Comparison of ENCODE assay signal across 1 cellular context in the genomic region with DNA sequence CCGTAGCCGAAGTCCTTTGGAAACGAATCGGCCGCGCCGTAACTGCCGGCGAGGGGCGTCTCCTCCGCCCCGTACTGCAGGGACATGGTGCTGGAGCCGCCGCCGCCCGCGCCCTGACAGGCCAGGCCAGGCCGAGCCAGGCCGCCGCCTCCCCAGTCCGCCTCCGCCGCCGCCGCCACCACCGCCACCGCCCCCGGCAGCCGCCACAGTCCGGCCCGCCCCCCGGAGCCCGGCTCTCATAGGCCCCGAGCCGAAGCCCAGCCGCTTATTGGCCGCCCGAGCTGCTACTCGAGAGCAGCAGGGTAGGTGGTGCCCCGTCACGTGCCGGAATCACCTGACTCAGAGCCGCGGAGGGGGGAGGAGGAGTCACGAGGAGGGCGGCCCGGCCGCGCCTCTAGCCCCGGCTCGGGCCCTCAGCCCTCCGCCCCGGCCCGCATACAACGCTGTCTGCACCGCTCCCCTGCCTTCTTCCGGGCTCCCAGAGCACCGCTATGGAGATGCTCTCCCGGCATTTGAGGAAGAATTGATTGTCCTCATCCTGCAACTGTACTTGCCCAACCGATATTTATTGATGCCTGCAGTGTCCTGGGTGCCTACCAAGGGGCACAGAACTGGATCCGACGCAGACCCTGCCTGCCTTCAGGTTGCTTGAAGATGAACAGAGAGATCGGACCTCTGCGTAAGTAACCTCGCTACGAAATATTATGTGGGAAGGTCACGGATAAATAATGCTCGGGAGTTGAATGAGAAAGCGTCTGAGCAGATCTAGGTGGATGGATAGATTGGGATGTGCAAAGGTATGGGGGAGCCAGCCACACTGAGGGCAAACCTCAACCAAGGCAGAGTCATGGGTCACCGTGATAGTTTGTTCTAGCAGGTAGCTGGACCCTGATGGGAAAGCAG.
A peak's percentile ranks its signal among the peaks of the same experiment; 100 is the strongest.
TF ChIP-seq lines count a peak whose summit lies in the region.

A gene with protein sequence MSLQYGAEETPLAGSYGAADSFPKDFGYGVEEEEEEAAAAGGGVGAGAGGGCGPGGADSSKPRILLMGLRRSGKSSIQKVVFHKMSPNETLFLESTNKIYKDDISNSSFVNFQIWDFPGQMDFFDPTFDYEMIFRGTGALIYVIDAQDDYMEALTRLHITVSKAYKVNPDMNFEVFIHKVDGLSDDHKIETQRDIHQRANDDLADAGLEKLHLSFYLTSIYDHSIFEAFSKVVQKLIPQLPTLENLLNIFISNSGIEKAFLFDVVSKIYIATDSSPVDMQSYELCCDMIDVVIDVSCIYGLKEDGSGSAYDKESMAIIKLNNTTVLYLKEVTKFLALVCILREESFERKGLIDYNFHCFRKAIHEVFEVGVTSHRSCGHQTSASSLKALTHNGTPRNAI (minus strand): TSS at position 212 of the 903 bp plus-strand sequence. CDS start 126 bp downstream, at position 86.

TF ChIP-seq in HepG2, 621 proteins besides CTCF, POLR2A, EP300 and RAD21 (continued from another document and continues in another):
- TF ChIP-seq, protein P1, sequence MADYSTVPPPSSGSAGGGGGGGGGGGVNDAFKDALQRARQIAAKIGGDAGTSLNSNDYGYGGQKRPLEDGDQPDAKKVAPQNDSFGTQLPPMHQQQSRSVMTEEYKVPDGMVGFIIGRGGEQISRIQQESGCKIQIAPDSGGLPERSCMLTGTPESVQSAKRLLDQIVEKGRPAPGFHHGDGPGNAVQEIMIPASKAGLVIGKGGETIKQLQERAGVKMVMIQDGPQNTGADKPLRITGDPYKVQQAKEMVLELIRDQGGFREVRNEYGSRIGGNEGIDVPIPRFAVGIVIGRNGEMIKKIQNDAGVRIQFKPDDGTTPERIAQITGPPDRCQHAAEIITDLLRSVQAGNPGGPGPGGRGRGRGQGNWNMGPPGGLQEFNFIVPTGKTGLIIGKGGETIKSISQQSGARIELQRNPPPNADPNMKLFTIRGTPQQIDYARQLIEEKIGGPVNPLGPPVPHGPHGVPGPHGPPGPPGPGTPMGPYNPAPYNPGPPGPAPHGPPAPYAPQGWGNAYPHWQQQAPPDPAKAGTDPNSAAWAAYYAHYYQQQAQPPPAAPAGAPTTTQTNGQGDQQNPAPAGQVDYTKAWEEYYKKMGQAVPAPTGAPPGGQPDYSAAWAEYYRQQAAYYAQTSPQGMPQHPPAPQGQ (CRISPR knock-in tag; IDR thresholded peaks at IDR 0.05; ENCODE audit: borderline replicate concordance): no peak
- TF ChIP-seq ZNF180 (CRISPR knock-in tag; IDR thresholded peaks at IDR 0.05; ENCODE audit: borderline replicate concordance, low read depth) (no peak), FOXJ3 (CRISPR knock-in tag; IDR thresholded peaks at IDR 0.05; ENCODE audit: borderline replicate concordance) (peak; percentile 41; the same call in 1 of the 2 replicates), CEBPB (IDR thresholded peaks at IDR 0.05; ENCODE audit: borderline replicate concordance, low read depth, low read length) (no peak), RARA (CRISPR knock-in tag; IDR thresholded peaks at IDR 0.05) (peak; percentile 50), KDM4B (CRISPR knock-in tag; IDR thresholded peaks at IDR 0.05) (no peak), ZBTB7B (CRISPR knock-in tag; IDR thresholded peaks at IDR 0.05) (0 out of 2 replicates have a peak, but pooled peaks have one; percentile 23), CHD4 (IDR thresholded peaks at IDR 0.05; ENCODE audit: borderline replicate concordance, low read length) (no peak), ZFP82 (CRISPR knock-in tag; IDR thresholded peaks at IDR 0.05; ENCODE audit: borderline replicate concordance) (no peak), NCOR1 (IDR thresholded peaks at IDR 0.05; ENCODE audit: borderline replicate concordance, low read length) (peak; percentile 37; the same call in 1 of the 2 replicates), DNMT3B (CRISPR knock-in tag; conservative IDR thresholded peaks at IDR 0.05) (no peak), GABPA (IDR thresholded peaks at IDR 0.05; ENCODE audit: low read depth, low read length) (peak; percentile 42; the same call in 1 of the 2 replicates), GABPA (CRISPR knock-in tag; IDR thresholded peaks at IDR 0.05; ENCODE audit: low read depth) (no peak), ZNF747 (CRISPR knock-in tag; IDR thresholded peaks at IDR 0.05; ENCODE audit: borderline replicate concordance) (no peak; the same call in 1 of the 2 replicates), NCOA1 (CRISPR knock-in tag; IDR thresholded peaks at IDR 0.05) (no peak), ZNF329 (CRISPR knock-in tag; IDR thresholded peaks at IDR 0.05; ENCODE audit: low read depth) (0 out of 2 replicates have a peak, but pooled peaks have one; percentile 59), NBN (conservative IDR thresholded peaks at IDR 0.05) (no peak), ZNF20 (CRISPR knock-in tag; IDR thresholded peaks at IDR 0.05) (no peak), CCDC6 (CRISPR knock-in tag; IDR thresholded peaks at IDR 0.05) (0 out of 2 replicates have a peak, but pooled peaks have one; percentile 43), ZNF557 (CRISPR knock-in tag; IDR thresholded peaks at IDR 0.05) (no peak), MAZ (IDR thresholded peaks at IDR 0.05; ENCODE audit: borderline replicate concordance, low read depth, low read length) (peak; percentile 89), MAZ (CRISPR knock-in tag; IDR thresholded peaks at IDR 0.05; ENCODE audit: low read depth) (peak; percentile 74; the same call in 1 of the 2 replicates), HOXA7 (CRISPR knock-in tag; IDR thresholded peaks at IDR 0.05) (no peak), ZNF562 (CRISPR knock-in tag; IDR thresholded peaks at IDR 0.05; ENCODE audit: borderline replicate concordance) (no peak), ESRRA (CRISPR knock-in tag; IDR thresholded peaks at IDR 0.05; ENCODE audit: low read depth) (no peak), ATF7-NPFF (CRISPR knock-in tag; IDR thresholded peaks at IDR 0.05; ENCODE audit: low read depth) (peak; percentile 45; the same call in 1 of the 2 replicates), TOPORS (CRISPR knock-in tag; IDR thresholded peaks at IDR 0.05) (no peak), BHLHE40 (IDR thresholded peaks at IDR 0.05; ENCODE audit: low read length) (peak; percentile 100)
- TF ChIP-seq, protein P2, sequence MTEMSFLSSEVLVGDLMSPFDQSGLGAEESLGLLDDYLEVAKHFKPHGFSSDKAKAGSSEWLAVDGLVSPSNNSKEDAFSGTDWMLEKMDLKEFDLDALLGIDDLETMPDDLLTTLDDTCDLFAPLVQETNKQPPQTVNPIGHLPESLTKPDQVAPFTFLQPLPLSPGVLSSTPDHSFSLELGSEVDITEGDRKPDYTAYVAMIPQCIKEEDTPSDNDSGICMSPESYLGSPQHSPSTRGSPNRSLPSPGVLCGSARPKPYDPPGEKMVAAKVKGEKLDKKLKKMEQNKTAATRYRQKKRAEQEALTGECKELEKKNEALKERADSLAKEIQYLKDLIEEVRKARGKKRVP (CRISPR knock-in tag; IDR thresholded peaks at IDR 0.05): no peak
- TF ChIP-seq, protein P3, sequence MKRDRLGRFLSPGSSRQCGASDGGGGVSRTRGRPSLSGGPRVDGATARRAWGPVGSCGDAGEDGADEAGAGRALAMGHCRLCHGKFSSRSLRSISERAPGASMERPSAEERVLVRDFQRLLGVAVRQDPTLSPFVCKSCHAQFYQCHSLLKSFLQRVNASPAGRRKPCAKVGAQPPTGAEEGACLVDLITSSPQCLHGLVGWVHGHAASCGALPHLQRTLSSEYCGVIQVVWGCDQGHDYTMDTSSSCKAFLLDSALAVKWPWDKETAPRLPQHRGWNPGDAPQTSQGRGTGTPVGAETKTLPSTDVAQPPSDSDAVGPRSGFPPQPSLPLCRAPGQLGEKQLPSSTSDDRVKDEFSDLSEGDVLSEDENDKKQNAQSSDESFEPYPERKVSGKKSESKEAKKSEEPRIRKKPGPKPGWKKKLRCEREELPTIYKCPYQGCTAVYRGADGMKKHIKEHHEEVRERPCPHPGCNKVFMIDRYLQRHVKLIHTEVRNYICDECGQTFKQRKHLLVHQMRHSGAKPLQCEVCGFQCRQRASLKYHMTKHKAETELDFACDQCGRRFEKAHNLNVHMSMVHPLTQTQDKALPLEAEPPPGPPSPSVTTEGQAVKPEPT (CRISPR knock-in tag; IDR thresholded peaks at IDR 0.05; ENCODE audit: low read depth): no peak; the same call in 1 of the 2 replicates
- TF ChIP-seq, protein P4, sequence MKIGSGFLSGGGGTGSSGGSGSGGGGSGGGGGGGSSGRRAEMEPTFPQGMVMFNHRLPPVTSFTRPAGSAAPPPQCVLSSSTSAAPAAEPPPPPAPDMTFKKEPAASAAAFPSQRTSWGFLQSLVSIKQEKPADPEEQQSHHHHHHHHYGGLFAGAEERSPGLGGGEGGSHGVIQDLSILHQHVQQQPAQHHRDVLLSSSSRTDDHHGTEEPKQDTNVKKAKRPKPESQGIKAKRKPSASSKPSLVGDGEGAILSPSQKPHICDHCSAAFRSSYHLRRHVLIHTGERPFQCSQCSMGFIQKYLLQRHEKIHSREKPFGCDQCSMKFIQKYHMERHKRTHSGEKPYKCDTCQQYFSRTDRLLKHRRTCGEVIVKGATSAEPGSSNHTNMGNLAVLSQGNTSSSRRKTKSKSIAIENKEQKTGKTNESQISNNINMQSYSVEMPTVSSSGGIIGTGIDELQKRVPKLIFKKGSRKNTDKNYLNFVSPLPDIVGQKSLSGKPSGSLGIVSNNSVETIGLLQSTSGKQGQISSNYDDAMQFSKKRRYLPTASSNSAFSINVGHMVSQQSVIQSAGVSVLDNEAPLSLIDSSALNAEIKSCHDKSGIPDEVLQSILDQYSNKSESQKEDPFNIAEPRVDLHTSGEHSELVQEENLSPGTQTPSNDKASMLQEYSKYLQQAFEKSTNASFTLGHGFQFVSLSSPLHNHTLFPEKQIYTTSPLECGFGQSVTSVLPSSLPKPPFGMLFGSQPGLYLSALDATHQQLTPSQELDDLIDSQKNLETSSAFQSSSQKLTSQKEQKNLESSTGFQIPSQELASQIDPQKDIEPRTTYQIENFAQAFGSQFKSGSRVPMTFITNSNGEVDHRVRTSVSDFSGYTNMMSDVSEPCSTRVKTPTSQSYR (CRISPR knock-in tag; IDR thresholded peaks at IDR 0.05; ENCODE audit: borderline replicate concordance): peak; percentile 70; the same call in 1 of the 2 replicates
- TF ChIP-seq, protein P5, sequence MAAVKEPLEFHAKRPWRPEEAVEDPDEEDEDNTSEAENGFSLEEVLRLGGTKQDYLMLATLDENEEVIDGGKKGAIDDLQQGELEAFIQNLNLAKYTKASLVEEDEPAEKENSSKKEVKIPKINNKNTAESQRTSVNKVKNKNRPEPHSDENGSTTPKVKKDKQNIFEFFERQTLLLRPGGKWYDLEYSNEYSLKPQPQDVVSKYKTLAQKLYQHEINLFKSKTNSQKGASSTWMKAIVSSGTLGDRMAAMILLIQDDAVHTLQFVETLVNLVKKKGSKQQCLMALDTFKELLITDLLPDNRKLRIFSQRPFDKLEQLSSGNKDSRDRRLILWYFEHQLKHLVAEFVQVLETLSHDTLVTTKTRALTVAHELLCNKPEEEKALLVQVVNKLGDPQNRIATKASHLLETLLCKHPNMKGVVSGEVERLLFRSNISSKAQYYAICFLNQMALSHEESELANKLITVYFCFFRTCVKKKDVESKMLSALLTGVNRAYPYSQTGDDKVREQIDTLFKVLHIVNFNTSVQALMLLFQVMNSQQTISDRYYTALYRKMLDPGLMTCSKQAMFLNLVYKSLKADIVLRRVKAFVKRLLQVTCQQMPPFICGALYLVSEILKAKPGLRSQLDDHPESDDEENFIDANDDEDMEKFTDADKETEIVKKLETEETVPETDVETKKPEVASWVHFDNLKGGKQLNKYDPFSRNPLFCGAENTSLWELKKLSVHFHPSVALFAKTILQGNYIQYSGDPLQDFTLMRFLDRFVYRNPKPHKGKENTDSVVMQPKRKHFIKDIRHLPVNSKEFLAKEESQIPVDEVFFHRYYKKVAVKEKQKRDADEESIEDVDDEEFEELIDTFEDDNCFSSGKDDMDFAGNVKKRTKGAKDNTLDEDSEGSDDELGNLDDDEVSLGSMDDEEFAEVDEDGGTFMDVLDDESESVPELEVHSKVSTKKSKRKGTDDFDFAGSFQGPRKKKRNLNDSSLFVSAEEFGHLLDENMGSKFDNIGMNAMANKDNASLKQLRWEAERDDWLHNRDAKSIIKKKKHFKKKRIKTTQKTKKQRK (IDR thresholded peaks at IDR 0.05; ENCODE audit: low read length): no peak
- TF ChIP-seq, protein P6, sequence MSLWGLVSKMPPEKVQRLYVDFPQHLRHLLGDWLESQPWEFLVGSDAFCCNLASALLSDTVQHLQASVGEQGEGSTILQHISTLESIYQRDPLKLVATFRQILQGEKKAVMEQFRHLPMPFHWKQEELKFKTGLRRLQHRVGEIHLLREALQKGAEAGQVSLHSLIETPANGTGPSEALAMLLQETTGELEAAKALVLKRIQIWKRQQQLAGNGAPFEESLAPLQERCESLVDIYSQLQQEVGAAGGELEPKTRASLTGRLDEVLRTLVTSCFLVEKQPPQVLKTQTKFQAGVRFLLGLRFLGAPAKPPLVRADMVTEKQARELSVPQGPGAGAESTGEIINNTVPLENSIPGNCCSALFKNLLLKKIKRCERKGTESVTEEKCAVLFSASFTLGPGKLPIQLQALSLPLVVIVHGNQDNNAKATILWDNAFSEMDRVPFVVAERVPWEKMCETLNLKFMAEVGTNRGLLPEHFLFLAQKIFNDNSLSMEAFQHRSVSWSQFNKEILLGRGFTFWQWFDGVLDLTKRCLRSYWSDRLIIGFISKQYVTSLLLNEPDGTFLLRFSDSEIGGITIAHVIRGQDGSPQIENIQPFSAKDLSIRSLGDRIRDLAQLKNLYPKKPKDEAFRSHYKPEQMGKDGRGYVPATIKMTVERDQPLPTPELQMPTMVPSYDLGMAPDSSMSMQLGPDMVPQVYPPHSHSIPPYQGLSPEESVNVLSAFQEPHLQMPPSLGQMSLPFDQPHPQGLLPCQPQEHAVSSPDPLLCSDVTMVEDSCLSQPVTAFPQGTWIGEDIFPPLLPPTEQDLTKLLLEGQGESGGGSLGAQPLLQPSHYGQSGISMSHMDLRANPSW (CRISPR knock-in tag; IDR thresholded peaks at IDR 0.05; ENCODE audit: borderline replicate concordance): no peak
- TF ChIP-seq, protein P7, sequence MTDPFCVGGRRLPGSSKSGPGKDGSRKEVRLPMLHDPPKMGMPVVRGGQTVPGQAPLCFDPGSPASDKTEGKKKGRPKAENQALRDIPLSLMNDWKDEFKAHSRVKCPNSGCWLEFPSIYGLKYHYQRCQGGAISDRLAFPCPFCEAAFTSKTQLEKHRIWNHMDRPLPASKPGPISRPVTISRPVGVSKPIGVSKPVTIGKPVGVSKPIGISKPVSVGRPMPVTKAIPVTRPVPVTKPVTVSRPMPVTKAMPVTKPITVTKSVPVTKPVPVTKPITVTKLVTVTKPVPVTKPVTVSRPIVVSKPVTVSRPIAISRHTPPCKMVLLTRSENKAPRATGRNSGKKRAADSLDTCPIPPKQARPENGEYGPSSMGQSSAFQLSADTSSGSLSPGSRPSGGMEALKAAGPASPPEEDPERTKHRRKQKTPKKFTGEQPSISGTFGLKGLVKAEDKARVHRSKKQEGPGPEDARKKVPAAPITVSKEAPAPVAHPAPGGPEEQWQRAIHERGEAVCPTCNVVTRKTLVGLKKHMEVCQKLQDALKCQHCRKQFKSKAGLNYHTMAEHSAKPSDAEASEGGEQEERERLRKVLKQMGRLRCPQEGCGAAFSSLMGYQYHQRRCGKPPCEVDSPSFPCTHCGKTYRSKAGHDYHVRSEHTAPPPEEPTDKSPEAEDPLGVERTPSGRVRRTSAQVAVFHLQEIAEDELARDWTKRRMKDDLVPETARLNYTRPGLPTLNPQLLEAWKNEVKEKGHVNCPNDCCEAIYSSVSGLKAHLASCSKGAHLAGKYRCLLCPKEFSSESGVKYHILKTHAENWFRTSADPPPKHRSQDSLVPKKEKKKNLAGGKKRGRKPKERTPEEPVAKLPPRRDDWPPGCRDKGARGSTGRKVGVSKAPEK (CRISPR knock-in tag; IDR thresholded peaks at IDR 0.05; ENCODE audit: borderline replicate concordance): no peak; the same call in 1 of the 2 replicates
